Comparison of ENCODE assay signal across 8 cellular contexts in genomic region chr1:226062558-226063361, GRCh38. TPM values are rescaled to one million over a fixed set of nuclear protein-coding genes. Genes with fewer than 3 reads are reported as not detected.
DNase-seq lines count a peak whose midpoint lies in the region; ATAC-seq and TF ChIP-seq lines count a peak whose summit lies in the region.

H3-3A (plus strand) TSS chr1:226062716; CDS start chr1:226064352, 1,636 bp downstream.

- H3K9ac ChIP-seq in rectal smooth muscle tissue (ENCODE audit: low read length) = peak within 1 kb of the TSS; percentile 92

- under 1% methylated on average over 81 of the region's 81 CpGs for WGBS in right cardiac atrium

- ATAC-seq in GM18505 (IDR thresholded peaks at IDR 0.05; ENCODE audit: unreplicated experiment) (peak; percentile 76), HG02970 (IDR thresholded peaks at IDR 0.05; ENCODE audit: low FRiP score, unreplicated experiment) (peak; percentile 76), right cardiac atrium (peak; percentile 95)

- H3K4me1 ChIP-seq in right cardiac atrium (ENCODE audit: control insufficient read depth, insufficient read depth, low read length) (no peaks in the 10 kb centered on the region), rectal smooth muscle tissue (ENCODE audit: control insufficient read depth, insufficient read depth, low read length) (peaks cover 26% of the 10 kb centered on the region), vagina (peaks cover 51% of the 10 kb centered on the region)

- intact Hi-C loops in T-helper 2 cell treated with Interferon-gamma antibody and Interleukin-4, amounts not matched to agents 100 ng/mL and 5 ng/mL, for 36 hours (cut with micrococcal nuclease) = loop anchor here (1.0 to 10.0 kb wide), 11 partner anchors 21 to 642 kb away; partner anchors contain the start of genes ACBD3, LBR, PYCR2 and SDE2
- intact Hi-C loops in right cardiac atrium (cut with DNase I) = loop anchor here in 3 of 4 donors (2.0 to 10.0 kb wide), 4 partner anchors 60 to 132 kb away; no protein-coding TSS in a partner anchor
- intact Hi-C loops in vagina (cut with DNase I) = loop anchor here (5.0 to 10.0 kb wide), 2 partner anchors 60 to 122 kb away; partner anchors contain the start of gene ACBD3

- peak; percentile 90 to 93 for DNase-seq in NCI-H1930 (lab: John Stamatoyannopoulos, UW)
- DNase-seq in anterior cingulate cortex (lab: John Stamatoyannopoulos, UW) = peak; percentile 59 to 98 (median 95)
- DNase-seq in right cardiac atrium = peak; percentile 99 to 100 (median 100)
- DNase-seq in vagina (ENCODE audit: extremely low spot score in 2 of 2) = peak in 1 of 2 donors; percentile 97

- TF ChIP-seq CTCF in vagina (IDR thresholded peaks at IDR 0.05) = no peak

- TF ChIP-seq POLR2A in GM18505 (IDR thresholded peaks at IDR 0.05; ENCODE audit: borderline replicate concordance, extremely low read depth, insufficient read depth, insufficient read length) (peak; percentile 92), vagina (IDR thresholded peaks at IDR 0.05) (peak in 1 of 2 donors; percentile 99)

- peak within 1 kb of the TSS; percentile 100 for H3K27ac ChIP-seq in right cardiac atrium (ENCODE audit: low read length)
- H3K27ac ChIP-seq in rectal smooth muscle tissue (ENCODE audit: low read depth, low read length) = peak within 1 kb of the TSS; percentile 99
- H3K27ac ChIP-seq in vagina = peak within 1 kb of the TSS; percentile 100

- H3K9me3 ChIP-seq in right cardiac atrium (ENCODE audit: control insufficient read depth, low read length) = no peaks in the 10 kb centered on the region
- H3K9me3 ChIP-seq in vagina = no peaks in the 10 kb centered on the region

- H3K27me3 ChIP-seq in right cardiac atrium (ENCODE audit: control insufficient read depth, insufficient read depth) (no peaks in the 10 kb centered on the region), rectal smooth muscle tissue (ENCODE audit: control insufficient read depth, insufficient read depth, low read length) (no peaks in the 10 kb centered on the region), vagina (no peaks in the 10 kb centered on the region)

- H3K4me3 ChIP-seq in right cardiac atrium (ENCODE audit: low read length) = peak within 1 kb of the TSS; percentile 96
- H3K4me3 ChIP-seq in rectal smooth muscle tissue (ENCODE audit: low read length) = peak within 1 kb of the TSS; percentile 87
- H3K4me3 ChIP-seq in vagina = peak within 1 kb of the TSS; percentile 66 to 88

- peaks cover 5% of the 10 kb centered on the region for H3K36me3 ChIP-seq in rectal smooth muscle tissue (ENCODE audit: control insufficient read depth, insufficient read depth, low read length)
- peaks cover 0 to 22% of the 10 kb centered on the region in 2 donors for H3K36me3 ChIP-seq in vagina

RNA-seq across cellular contexts. Expression of gene H3-3A, which starts in this region (rescaled TPM):
- total RNA-seq in T-helper 2 cell treated with Interferon-gamma antibody and Interleukin-4, amounts not matched to agents 100 ng/mL and 5 ng/mL, for 36 hours = 549 and 558 TPM in 2 replicates
- total RNA-seq in right cardiac atrium (100 to 1,000 TPM; 304 to 344 (median 328) TPM), vagina (263 TPM)
- polyA plus RNA-seq in right cardiac atrium = 557 TPM
